In genomic region chr16:16150117-16150877, GRCh38 we compare ENCODE assay signal across 11 cellular contexts.
DNase-seq lines count a peak whose midpoint lies in the region; ATAC-seq, FAIRE-seq and TF ChIP-seq lines count a peak whose summit lies in the region.
"Had no signal": no experiment of that assay in that cellular context is flagged by ENCODE, and none has a peak within 500 bp of the region (broad histone marks: within the 10 kb centered on the region; RNA-seq: fewer than 3 reads in every experiment).

No MANE protein-coding gene starts in this region.

- no peak overlapping the region for H3K4me3 Mint-ChIP-seq in astrocyte (ENCODE audit: unreplicated experiment)
- H3K4me3 Mint-ChIP-seq in mesothelial cell of epicardium = no peak overlapping the region

- no peak overlapping the region for H2AFZ ChIP-seq in astrocyte (ENCODE audit: low read depth, low read length)

- H3K9me3 ChIP-seq in astrocyte (ENCODE audit: insufficient read depth, low read depth, low read length) = no peaks in the 10 kb centered on the region
- H3K9me3 ChIP-seq: Peyer's patch had no signal

- peaks cover 43% of the 10 kb centered on the region for H4K20me1 ChIP-seq in astrocyte (ENCODE audit: insufficient read depth, low read length)

- H3K27ac ChIP-seq in astrocyte (ENCODE audit: low read depth, low read length) = no peak overlapping the region

- peaks cover 6% of the 10 kb centered on the region for H3K4me1 Mint-ChIP-seq in astrocyte (ENCODE audit: low read depth, unreplicated experiment)
- no peaks in the 10 kb centered on the region for H3K4me1 Mint-ChIP-seq in mesothelial cell of epicardium

- no peaks in the 10 kb centered on the region for H3K27me3 ChIP-seq in astrocyte (ENCODE audit: insufficient read depth, low read length)
- H3K27me3 ChIP-seq: Peyer's patch had no signal

- no peak overlapping the region for H3K4me3 ChIP-seq in astrocyte (ENCODE audit: insufficient read depth, low read depth, low read length)
- H3K4me3 ChIP-seq: Peyer's patch had no signal

- DNase-seq in GM03348 (ENCODE audit: low spot score) = peak; percentile 55
- DNase-seq in astrocyte (ENCODE audit: low read depth) = peak; percentile 52
- peak; percentile 80 for DNase-seq in left ventricle myocardium superior
- peak; percentile 88 for DNase-seq in putamen (ENCODE audit: low spot score)
- DNase-seq in mesothelial cell of epicardium (ENCODE audit: low spot score in 2 of 2, unreplicated experiment in 2 of 2) = no peak
- no peak for DNase-seq in HPDE6-E6E7 (ENCODE audit: extremely low spot score)
- DNase-seq in activated CD4-positive, alpha-beta T cell treated with anti-CD3 and anti-CD28 coated beads, Interleukin-2, amount 50 U/mL, for 4 hours = no peak
- DNase-seq: DMS153, Peyer's patch had no signal

- H3K9me3 Mint-ChIP-seq in astrocyte (ENCODE audit: unreplicated experiment) (no peaks in the 10 kb centered on the region), mesothelial cell of epicardium (no peaks in the 10 kb centered on the region)

- peak; percentile 93 for ATAC-seq in left ventricle myocardium superior
- no peak for ATAC-seq in GM21717 (IDR thresholded peaks at IDR 0.05; ENCODE audit: unreplicated experiment)

- peaks cover 11% of the 10 kb centered on the region for H3K4me1 ChIP-seq in astrocyte (ENCODE audit: insufficient read depth, low read length)

- no peaks in the 10 kb centered on the region for H3K36me3 ChIP-seq in astrocyte (ENCODE audit: insufficient read depth, low read length)

- H3K9ac ChIP-seq in astrocyte (ENCODE audit: low read length) = no peak overlapping the region

- FAIRE-seq in astrocyte (lab: Jason Lieb, UNC) = no peak
- FAIRE-seq: urothelium cell line had no signal

- TF ChIP-seq CTCF in astrocyte (IDR thresholded peaks at IDR 0.05; ENCODE audit: insufficient read depth, low read depth, low read length) (no peak), mesothelial cell of epicardium (IDR thresholded peaks at IDR 0.05; ENCODE audit: unreplicated experiment) (no peak)

- intact Hi-C loops in left ventricle myocardium superior (cut with micrococcal nuclease) = no loop called here

- H3K4me2 ChIP-seq in astrocyte (ENCODE audit: low read length) = peak overlapping the region; percentile 43

- H3K27ac Mint-ChIP-seq in astrocyte (ENCODE audit: unreplicated experiment) (no peak overlapping the region), mesothelial cell of epicardium (no peak overlapping the region)

- H3K79me2 ChIP-seq in astrocyte (ENCODE audit: insufficient read depth, low read length) = no peaks in the 10 kb centered on the region

- H3K27me3 Mint-ChIP-seq in astrocyte (ENCODE audit: low read depth, unreplicated experiment) = peaks cover 1% of the 10 kb centered on the region
- no peaks in the 10 kb centered on the region for H3K27me3 Mint-ChIP-seq in mesothelial cell of epicardium (ENCODE audit: low read depth)

- H3K36me3 Mint-ChIP-seq in astrocyte (ENCODE audit: low read depth, unreplicated experiment) (peaks cover 3% of the 10 kb centered on the region), mesothelial cell of epicardium (no peaks in the 10 kb centered on the region)

Comparison
In these comparisons a context has a peak if more than half of its experiments do, and no peak if none do; other contexts are left out.
1. DNase-seq: peak in GM03348 (single experiment), astrocyte (single experiment), left ventricle myocardium superior (single experiment) and putamen (single experiment); none in mesothelial cell of epicardium (0 of 2), HPDE6-E6E7 (single experiment) and activated CD4-positive, alpha-beta T cell treated with anti-CD3 and anti-CD28 coated beads, Interleukin-2, amount 50 U/mL, for 4 hours (0 of 2).